ENCODE assay signal across 1 cellular context in the genomic region with DNA sequence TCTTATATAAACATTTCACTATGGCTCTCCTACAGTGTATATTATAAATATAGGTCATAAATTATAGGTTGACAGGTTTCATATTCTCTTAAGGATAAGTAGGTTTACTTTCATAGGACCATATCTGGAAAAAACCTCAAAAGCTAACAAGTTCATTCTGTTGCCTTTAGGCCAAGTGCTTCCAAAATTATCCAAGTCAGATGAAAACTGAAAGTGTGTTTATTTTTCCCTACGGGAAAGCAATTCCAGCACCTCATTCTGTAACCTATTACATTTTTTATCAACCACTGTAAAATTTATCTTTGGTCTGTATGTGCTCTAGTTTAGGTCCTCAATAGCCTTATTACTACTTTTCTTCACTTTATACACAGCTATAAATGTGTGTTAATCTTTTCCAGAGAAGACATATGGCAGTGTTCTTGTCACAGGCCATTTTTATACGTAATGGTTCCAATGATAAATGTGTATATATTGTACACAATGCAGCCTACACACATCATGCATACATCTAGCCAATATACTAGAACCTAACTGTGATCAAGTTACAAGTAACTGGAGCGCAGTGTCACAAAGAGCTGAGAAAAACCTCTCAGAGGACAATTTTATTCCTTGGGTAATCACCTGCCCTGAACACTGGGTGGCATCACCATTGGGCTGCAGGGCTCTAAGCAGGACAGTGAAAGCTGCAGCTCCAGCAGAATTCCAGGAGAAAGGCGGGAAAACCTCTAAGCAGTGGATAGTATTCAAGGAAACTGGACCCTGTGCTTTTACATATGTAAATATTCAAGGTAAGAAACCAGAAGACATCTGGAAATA.
A peak's percentile ranks its signal among the peaks of the same experiment; 100 is the strongest.
TF ChIP-seq lines count a peak whose summit lies in the region.

No MANE protein-coding gene starts in this region.

TF ChIP-seq in HEK293, 187 proteins besides CTCF, POLR2A, EP300 and RAD21 (continued from another document):
- TF ChIP-seq, protein P1, sequence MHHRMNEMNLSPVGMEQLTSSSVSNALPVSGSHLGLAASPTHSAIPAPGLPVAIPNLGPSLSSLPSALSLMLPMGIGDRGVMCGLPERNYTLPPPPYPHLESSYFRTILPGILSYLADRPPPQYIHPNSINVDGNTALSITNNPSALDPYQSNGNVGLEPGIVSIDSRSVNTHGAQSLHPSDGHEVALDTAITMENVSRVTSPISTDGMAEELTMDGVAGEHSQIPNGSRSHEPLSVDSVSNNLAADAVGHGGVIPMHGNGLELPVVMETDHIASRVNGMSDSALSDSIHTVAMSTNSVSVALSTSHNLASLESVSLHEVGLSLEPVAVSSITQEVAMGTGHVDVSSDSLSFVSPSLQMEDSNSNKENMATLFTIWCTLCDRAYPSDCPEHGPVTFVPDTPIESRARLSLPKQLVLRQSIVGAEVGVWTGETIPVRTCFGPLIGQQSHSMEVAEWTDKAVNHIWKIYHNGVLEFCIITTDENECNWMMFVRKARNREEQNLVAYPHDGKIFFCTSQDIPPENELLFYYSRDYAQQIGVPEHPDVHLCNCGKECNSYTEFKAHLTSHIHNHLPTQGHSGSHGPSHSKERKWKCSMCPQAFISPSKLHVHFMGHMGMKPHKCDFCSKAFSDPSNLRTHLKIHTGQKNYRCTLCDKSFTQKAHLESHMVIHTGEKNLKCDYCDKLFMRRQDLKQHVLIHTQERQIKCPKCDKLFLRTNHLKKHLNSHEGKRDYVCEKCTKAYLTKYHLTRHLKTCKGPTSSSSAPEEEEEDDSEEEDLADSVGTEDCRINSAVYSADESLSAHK (tag by site-specific recombination; IDR thresholded peaks at IDR 0.05): peak; percentile 70
- TF ChIP-seq ZNF350 (tag by site-specific recombination; IDR thresholded peaks at IDR 0.05) (no peak), ZSCAN30 (tag by site-specific recombination; IDR thresholded peaks at IDR 0.05) (peak; percentile 79; the same call in 1 of the 2 replicates), ZNF837 (tag by site-specific recombination; IDR thresholded peaks at IDR 0.05) (no peak), ZBTB17 (tag by site-specific recombination; IDR thresholded peaks at IDR 0.05) (peak; percentile 23; the same call in 1 of the 2 replicates), SETDB1 (IDR thresholded peaks at IDR 0.05; ENCODE audit: insufficient read length, low read length) (no peak), TRIM28 (IDR thresholded peaks at IDR 0.05; ENCODE audit: borderline replicate concordance, low read length) (peak; percentile 79)
